Comparison of ENCODE assay signal across 10 cellular contexts in the genomic region with DNA sequence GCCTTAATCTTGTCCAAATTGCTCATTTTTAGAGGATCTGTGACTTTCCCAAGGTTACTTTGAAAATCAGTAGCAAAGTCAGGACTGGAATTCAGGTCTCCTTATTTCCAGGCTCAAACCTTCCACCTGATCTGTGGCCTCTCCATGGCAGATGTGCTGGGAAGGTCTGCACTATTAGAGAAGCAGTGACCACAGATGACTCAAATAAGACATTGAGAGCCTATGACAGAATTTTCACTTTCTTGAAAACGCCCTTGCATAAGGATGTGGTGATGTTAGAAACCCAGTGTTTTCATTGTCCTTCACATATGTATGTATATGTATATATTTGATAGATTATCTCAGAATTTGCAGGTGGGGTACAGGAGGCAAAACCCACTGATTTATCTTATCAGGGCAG. TPM values are rescaled to one million over a fixed set of nuclear protein-coding genes. Genes with fewer than 3 reads are reported as not detected.
A peak's percentile ranks its signal among the peaks of the same experiment; 100 is the strongest.
DNase-seq lines count a peak whose midpoint lies in the region; ATAC-seq and TF ChIP-seq lines count a peak whose summit lies in the region.
"Had no signal": no experiment of that assay in that cellular context is flagged by ENCODE, and none has a peak within 500 bp of the region (broad histone marks: within the 10 kb centered on the region; RNA-seq: fewer than 3 reads in every experiment).

No MANE protein-coding gene starts in this region.

- H3K36me3 ChIP-seq in psoas muscle (ENCODE audit: insufficient read depth in 1 of 2, low read depth in 1 of 2), result no peaks in the 10 kb centered on the region
- H3K36me3 ChIP-seq: pancreas had no signal

- no peak for TF ChIP-seq CTCF in psoas muscle (IDR thresholded peaks at IDR 0.05)

- DNase-seq in CD1c-positive myeloid dendritic cell (ENCODE audit: extremely low spot score) (peak; percentile 20), LoVo (ENCODE audit: low spot score) (no peak), psoas muscle (no peak), UCSD-AML1 (lab: John Stamatoyannopoulos, UW; ENCODE audit: unreplicated experiment) (no peak), NCI-H524 (lab: John Stamatoyannopoulos, UW) (no peak)

- H3K27ac ChIP-seq in psoas muscle, result no peak overlapping the region
- H3K27ac ChIP-seq: KMS-11, pancreas had no signal

- peak; percentile 87 for ATAC-seq in GM19023 (IDR thresholded peaks at IDR 0.05; ENCODE audit: unreplicated experiment)
- peak; percentile 86 for ATAC-seq in HG02588 (IDR thresholded peaks at IDR 0.05; ENCODE audit: unreplicated experiment)
- peak; percentile 89 for ATAC-seq in HG03460 (IDR thresholded peaks at IDR 0.05; ENCODE audit: unreplicated experiment)
- no peak for ATAC-seq in psoas muscle

- no peaks in the 10 kb centered on the region for H3K4me1 ChIP-seq in psoas muscle

- no peaks in the 10 kb centered on the region for H3K9me3 ChIP-seq in psoas muscle
- H3K9me3 ChIP-seq: pancreas had no signal

- H3K27me3 ChIP-seq in psoas muscle (ENCODE audit: insufficient read depth in 3 of 3, low read length in 2 of 3), result no peaks in the 10 kb centered on the region
- H3K27me3 ChIP-seq: pancreas had no signal

- 88 to 100% (median 91%) methylated on average over 1 of the region's 1 CpG for WGBS in psoas muscle, 3 donors

- no peak overlapping the region for H3K4me3 ChIP-seq in psoas muscle
- H3K4me3 ChIP-seq: pancreas had no signal

- intact Hi-C loops in psoas muscle (cut with DNase I), result no loop called here

RNA-seq across cellular contexts. Expression of a gene that starts 45.3 kb away (rescaled TPM):
- 10 to 100 TPM in 1 of 4 donors, 1 to 10 TPM in 3; 6.0 to 12.4 (median 6.9) TPM for total RNA-seq in psoas muscle
- polyA plus RNA-seq in psoas muscle, result 1 to 10 TPM in 1 of 3 donors, under 1 TPM in 2; 0.48 to 3.2 (median 0.78) TPM

RNA-seq across cellular contexts. Expression of a gene that starts 49.0 kb away (rescaled TPM):
- total RNA-seq in psoas muscle, result 100 to 1,000 TPM; 102 to 113 (median 107) TPM
- 100 to 1,000 TPM in 1 of 3 donors, 10 to 100 TPM in 2; 64.3 to 137 (median 71.2) TPM for polyA plus RNA-seq in psoas muscle

Comparison
In these comparisons a context has a peak if more than half of its experiments do, and no peak if none do; other contexts are left out.
1. ATAC-seq: peak in GM19023 (single experiment), HG02588 (single experiment) and HG03460 (single experiment); none in psoas muscle (0 of 4).